In the genomic region with DNA sequence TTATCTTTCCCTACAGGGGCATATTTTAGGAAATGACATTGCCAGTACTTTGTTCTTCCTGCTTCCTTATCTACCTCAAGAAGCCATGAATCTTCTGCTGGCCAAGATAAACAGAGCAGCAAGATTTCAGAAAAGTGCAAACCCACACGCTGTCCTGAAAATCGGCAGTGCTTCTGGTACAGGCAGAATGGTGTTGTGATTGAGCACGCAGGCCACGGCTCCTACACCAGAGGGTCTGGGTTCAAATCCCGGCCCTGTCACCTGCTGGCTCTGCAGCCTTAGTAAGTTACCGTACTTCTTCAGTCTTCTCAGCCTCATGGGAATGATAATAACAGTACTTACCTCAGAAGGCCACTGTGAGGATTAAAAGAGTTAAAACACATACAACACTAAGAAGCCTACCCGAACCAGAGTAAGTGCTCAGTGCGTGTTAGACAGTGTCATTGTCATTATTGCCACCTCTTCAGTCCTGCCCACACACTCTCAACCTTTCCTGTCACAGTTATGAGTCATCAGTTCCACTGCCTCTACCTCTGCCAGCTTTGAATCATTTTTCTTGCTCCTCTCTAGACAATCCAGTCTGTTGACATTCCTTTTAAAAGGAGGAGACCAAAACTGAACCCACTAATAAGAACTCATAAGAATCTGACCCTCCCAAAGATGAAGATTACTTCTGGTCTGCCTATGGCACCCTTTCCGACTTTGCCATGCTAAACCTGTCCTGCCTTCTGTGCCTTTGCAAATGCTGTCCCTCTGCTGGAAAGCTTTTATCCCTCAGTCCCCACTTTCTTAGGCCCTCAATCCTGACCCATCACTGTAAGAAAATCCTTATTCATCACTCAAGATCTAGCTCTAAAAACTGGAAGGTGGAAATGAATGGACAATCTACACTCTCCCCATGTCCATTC, we compare ENCODE assay signal across 8 cellular contexts. TPM values are rescaled to one million over a fixed set of nuclear protein-coding genes. Genes with fewer than 3 reads are reported as not detected.
DNase-seq lines count a peak whose midpoint lies in the region; ATAC-seq, FAIRE-seq and TF ChIP-seq lines count a peak whose summit lies in the region.

No MANE protein-coding gene starts in this region.

- peaks cover 33 to 52% of the 10 kb centered on the region in 2 donors for H3K4me1 ChIP-seq in naive thymus-derived CD4-positive, alpha-beta T cell (ENCODE audit: control insufficient read depth in 2 of 2, insufficient read depth in 2 of 2, low read length in 2 of 2)

- peak overlapping the region; percentile 56 for H3K4me3 Mint-ChIP-seq in T-helper 1 cell treated with Interleukin-12 subunit alpha and Interleukin-12 subunit beta and Interleukin-4 antibody, amounts not matched to agents 30 μg/mL and 1 μg/mL, for 36 hours
- H3K4me3 Mint-ChIP-seq in naive thymus-derived CD4-positive, alpha-beta T cell = peak overlapping the region; percentile 27 to 74 (median 54)

- H3K27me3 ChIP-seq in bronchial epithelial cell (ENCODE audit: control insufficient read depth, insufficient read depth, low read length) = no peaks in the 10 kb centered on the region
- no peaks in the 10 kb centered on the region for H3K27me3 ChIP-seq in naive thymus-derived CD4-positive, alpha-beta T cell (ENCODE audit: control insufficient read depth in 2 of 2, insufficient read depth in 2 of 2, low read length in 2 of 2)

- ATAC-seq in HG03196 (IDR thresholded peaks at IDR 0.05; ENCODE audit: unreplicated experiment) (peak; percentile 87), SK-N-SH treated with all-trans-retinoic acid at 6 μM for 48 hours (no peak)
- peak; percentile 91 for ATAC-seq in naive thymus-derived CD4-positive, alpha-beta T cell

- FAIRE-seq in bronchial epithelial cell (lab: Jason Lieb, UNC) = peak; percentile 66

- DNase-seq in activated CD4-positive, CD25-positive, alpha-beta regulatory T cell treated with anti-CD3 and anti-CD28 coated beads, Interleukin-2, amount 50 U/mL, for 16 hours (ENCODE audit: low read depth, low spot score) = peak; percentile 59
- no peak for DNase-seq in activated CD4-positive, CD25-positive, alpha-beta regulatory T cell treated with anti-CD3 and anti-CD28 coated beads, Interleukin-2, amount 50 U/mL, for 72 hours
- peak; percentile 94 for DNase-seq in bronchial epithelial cell (ENCODE audit: low read depth)
- DNase-seq in naive thymus-derived CD4-positive, alpha-beta T cell = peak in 4 of 9 donors; percentile 45 to 75 (median 53)
- no peak for DNase-seq in C1 segment of cervical spinal cord (lab: John Stamatoyannopoulos, UW)

- peak overlapping the region; percentile 49 for H3K27ac ChIP-seq in naive thymus-derived CD4-positive, alpha-beta T cell (ENCODE audit: low read depth, low read length)

- H3K9me3 ChIP-seq in naive thymus-derived CD4-positive, alpha-beta T cell (ENCODE audit: control insufficient read depth in 2 of 3, low read length in 3 of 3) = no peaks in the 10 kb centered on the region

- peak overlapping the region; percentile 93 for H3K27ac Mint-ChIP-seq in T-helper 1 cell treated with Interleukin-12 subunit alpha and Interleukin-12 subunit beta and Interleukin-4 antibody, amounts not matched to agents 30 μg/mL and 1 μg/mL, for 36 hours
- peak overlapping the region; percentile 52 to 93 (median 83) for H3K27ac Mint-ChIP-seq in naive thymus-derived CD4-positive, alpha-beta T cell

- no peak for TF ChIP-seq CTCF in bronchial epithelial cell (IDR thresholded peaks at IDR 0.05; ENCODE audit: insufficient read depth, low read length, severe bottlenecking)

- peaks cover 67% of the 10 kb centered on the region for H3K4me1 Mint-ChIP-seq in T-helper 1 cell treated with Interleukin-12 subunit alpha and Interleukin-12 subunit beta and Interleukin-4 antibody, amounts not matched to agents 30 μg/mL and 1 μg/mL, for 36 hours (ENCODE audit: low read depth)
- peaks cover 53 to 77% (median 73%) of the 10 kb centered on the region in 7 donors for H3K4me1 Mint-ChIP-seq in naive thymus-derived CD4-positive, alpha-beta T cell

- intact Hi-C loops in naive thymus-derived CD4-positive, alpha-beta T cell (cut with micrococcal nuclease) = loop anchor here (1.0 to 2.0 kb wide), 6 partner anchors 11 to 40 kb away; a partner anchor contains a TSS

- peaks cover 2% of the 10 kb centered on the region for H3K36me3 ChIP-seq in bronchial epithelial cell (ENCODE audit: control insufficient read depth, insufficient read depth, low read length)
- H3K36me3 ChIP-seq in naive thymus-derived CD4-positive, alpha-beta T cell (ENCODE audit: control insufficient read depth in 2 of 3, insufficient read depth in 3 of 3, low read length in 3 of 3) = peaks cover 0 to 6% (median 5%) of the 10 kb centered on the region in 3 experiments

- H3K27me3 Mint-ChIP-seq in T-helper 1 cell treated with Interleukin-12 subunit alpha and Interleukin-12 subunit beta and Interleukin-4 antibody, amounts not matched to agents 30 μg/mL and 1 μg/mL, for 36 hours (ENCODE audit: low read depth) = no peaks in the 10 kb centered on the region
- H3K27me3 Mint-ChIP-seq in naive thymus-derived CD4-positive, alpha-beta T cell = no peaks in the 10 kb centered on the region

- no peaks in the 10 kb centered on the region for H3K9me3 Mint-ChIP-seq in T-helper 1 cell treated with Interleukin-12 subunit alpha and Interleukin-12 subunit beta and Interleukin-4 antibody, amounts not matched to agents 30 μg/mL and 1 μg/mL, for 36 hours
- H3K9me3 Mint-ChIP-seq in naive thymus-derived CD4-positive, alpha-beta T cell = no peaks in the 10 kb centered on the region

- POLR2A ChIA-PET in naive thymus-derived CD4-positive, alpha-beta T cell (lab: Charles Lee) = interaction anchor here (0.6 to 4.9 kb wide), 16 partner anchors 10 to 194 kb away, joined by 3 to 45 read pairs (median 4); a partner anchor contains a TSS

- CTCF ChIA-PET in naive thymus-derived CD4-positive, alpha-beta T cell (lab: Charles Lee) = interaction anchor here (1.2 to 1.9 kb wide), 3 partner anchors 12 to 43 kb away, joined by 3 to 9 read pairs (median 5); no protein-coding TSS in a partner anchor

- peaks cover 21% of the 10 kb centered on the region for H3K36me3 Mint-ChIP-seq in T-helper 1 cell treated with Interleukin-12 subunit alpha and Interleukin-12 subunit beta and Interleukin-4 antibody, amounts not matched to agents 30 μg/mL and 1 μg/mL, for 36 hours (ENCODE audit: low read depth)
- H3K36me3 Mint-ChIP-seq in naive thymus-derived CD4-positive, alpha-beta T cell = peaks cover 3 to 27% (median 5%) of the 10 kb centered on the region in 5 donors

- H3K4me3 ChIP-seq in bronchial epithelial cell (ENCODE audit: low read depth, low read length) = no peak overlapping the region
- peak overlapping the region; percentile 8 for H3K4me3 ChIP-seq in naive thymus-derived CD4-positive, alpha-beta T cell (ENCODE audit: low read length)

TF ChIP-seq in SK-N-SH treated with all-trans-retinoic acid at 6 μM for 48 hours, 23 proteins besides CTCF, POLR2A, EP300 and RAD21:
- TF ChIP-seq ZNF70 (CRISPR knock-in tag; IDR thresholded peaks at IDR 0.05) (no peak), RARB (CRISPR knock-in tag; IDR thresholded peaks at IDR 0.05) (no peak), ZFP30 (CRISPR knock-in tag; IDR thresholded peaks at IDR 0.05) (no peak), ESRRG (CRISPR knock-in tag; IDR thresholded peaks at IDR 0.05) (no peak), ZC3H10 (CRISPR knock-in tag; IDR thresholded peaks at IDR 0.05) (no peak), SNAI2 (CRISPR knock-in tag; IDR thresholded peaks at IDR 0.05) (no peak), BACH2 (CRISPR knock-in tag; IDR thresholded peaks at IDR 0.05; ENCODE audit: borderline replicate concordance) (no peak), PPARA (CRISPR knock-in tag; IDR thresholded peaks at IDR 0.05; ENCODE audit: borderline replicate concordance) (no peak), TOX (CRISPR knock-in tag; IDR thresholded peaks at IDR 0.05; ENCODE audit: borderline replicate concordance) (no peak)

RNA-seq across cellular contexts. Expression of a gene that starts 10.7 kb away (rescaled TPM):
- total RNA-seq in bronchial epithelial cell = 34.8 and 81.4 TPM in 2 replicates
- total RNA-seq in naive thymus-derived CD4-positive, alpha-beta T cell = 10 to 100 TPM; 13.3 to 17.4 (median 17.0) TPM
- 1 to 10 TPM; 3.6 to 4.6 TPM for polyA plus RNA-seq in naive thymus-derived CD4-positive, alpha-beta T cell

RNA-seq across cellular contexts. Expression of a gene that starts 16.6 kb away (rescaled TPM):
- 0.13 TPM in 1 of 2 replicates, not detected in the other for total RNA-seq in bronchial epithelial cell
- total RNA-seq in naive thymus-derived CD4-positive, alpha-beta T cell = 100 to 1,000 TPM in 3 of 5 experiments, 10 to 100 TPM in 2; 64.3 to 120 (median 118) TPM
- 100 to 1,000 TPM in 1 of 2 donors, 10 to 100 TPM in 1; 94.1 to 195 TPM for polyA plus RNA-seq in naive thymus-derived CD4-positive, alpha-beta T cell

RNA-seq across cellular contexts. Expression of a gene that starts 22.7 kb away (rescaled TPM):
- 38.7 and 79.2 TPM in 2 replicates for total RNA-seq in bronchial epithelial cell
- 1 to 10 TPM in 4 of 5 experiments, under 1 TPM in 1; 0.69 to 5.9 (median 1.6) TPM for total RNA-seq in naive thymus-derived CD4-positive, alpha-beta T cell
- 1 to 10 TPM; 1.2 to 1.5 TPM for polyA plus RNA-seq in naive thymus-derived CD4-positive, alpha-beta T cell

Comparison
In these comparisons a context has a peak if more than half of its experiments do, and no peak if none do; other contexts are left out.
1. DNase-seq: peak in activated CD4-positive, CD25-positive, alpha-beta regulatory T cell treated with anti-CD3 and anti-CD28 coated beads, Interleukin-2, amount 50 U/mL, for 16 hours (single experiment) and bronchial epithelial cell (single experiment); none in activated CD4-positive, CD25-positive, alpha-beta regulatory T cell treated with anti-CD3 and anti-CD28 coated beads, Interleukin-2, amount 50 U/mL, for 72 hours (single experiment) and C1 segment of cervical spinal cord (0 of 14).
2. RNA of a gene that starts 16.6 kb away (total RNA-seq): 64.3 to 120 TPM in naive thymus-derived CD4-positive, alpha-beta T cell; 0.13 TPM in bronchial epithelial cell; every median in the first group is over 10 times any median in the second.